Comparison of ENCODE assay signal across 1 cellular context in genomic region chr1:8424539-8425116, GRCh38.
TF ChIP-seq lines count a peak whose summit lies in the region.

No MANE protein-coding gene starts in this region.

TF ChIP-seq in HEK293, 187 proteins besides CTCF, POLR2A, EP300 and RAD21 (continued from another document):
- TF ChIP-seq KLF17 (tag by site-specific recombination; IDR thresholded peaks at IDR 0.05) (0 out of 2 replicates have a peak, but pooled peaks have one; percentile 1), ZBTB20 (tag by site-specific recombination; IDR thresholded peaks at IDR 0.05) (peak; percentile 78), ZFP69B (tag by site-specific recombination; IDR thresholded peaks at IDR 0.05) (no peak), OSR2 (tag by site-specific recombination; IDR thresholded peaks at IDR 0.05) (no peak), ZNF621 (tag by site-specific recombination; IDR thresholded peaks at IDR 0.05) (no peak), ZNF148 (tag by site-specific recombination; IDR thresholded peaks at IDR 0.05; ENCODE audit: borderline replicate concordance) (no peak), ZNF311 (tag by site-specific recombination; IDR thresholded peaks at IDR 0.05; ENCODE audit: borderline replicate concordance) (no peak), ZNF658 (tag by site-specific recombination; IDR thresholded peaks at IDR 0.05) (no peak), IKZF3 (tag by site-specific recombination; IDR thresholded peaks at IDR 0.05) (peak; percentile 50), ZNF639 (tag by site-specific recombination; IDR thresholded peaks at IDR 0.05) (no peak), ZNF2 (tag by site-specific recombination; IDR thresholded peaks at IDR 0.05) (no peak), ZNF280C (tag by site-specific recombination; IDR thresholded peaks at IDR 0.05) (no peak), ZNF600 (tag by site-specific recombination; IDR thresholded peaks at IDR 0.05) (0 out of 2 replicates have a peak, but pooled peaks have one; percentile 52), ZNF214 (tag by site-specific recombination; IDR thresholded peaks at IDR 0.05; ENCODE audit: borderline replicate concordance) (no peak), TRIM28 (IDR thresholded peaks at IDR 0.05; ENCODE audit: borderline replicate concordance, low read length) (peak; percentile 98), ZNF302 (tag by site-specific recombination; IDR thresholded peaks at IDR 0.05; ENCODE audit: low read depth) (no peak), ZNF777 (tag by site-specific recombination; IDR thresholded peaks at IDR 0.05; ENCODE audit: borderline replicate concordance) (no peak), ZNF629 (tag by site-specific recombination; IDR thresholded peaks at IDR 0.05) (no peak)
TF ChIP-seq in HEK293: peak in this region for 11.
